In the genomic region with DNA sequence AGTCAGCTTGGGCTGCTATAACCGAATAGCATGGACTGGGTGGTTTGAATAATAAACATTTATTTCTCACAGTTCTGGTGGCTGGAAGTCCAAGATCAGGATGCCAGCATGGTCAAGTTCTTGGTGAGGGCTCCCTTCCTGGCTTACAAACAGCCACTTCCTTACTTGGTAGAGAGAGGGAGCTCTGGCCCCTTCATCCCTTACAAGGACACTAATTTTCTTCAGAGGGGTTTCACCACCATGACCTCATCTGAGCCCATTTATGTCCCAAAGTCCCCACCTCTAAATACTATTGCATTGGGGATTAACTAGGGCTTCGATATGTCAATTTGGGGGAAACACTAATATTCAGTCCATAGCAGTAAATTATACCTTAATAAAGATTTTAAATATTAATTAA, we compare ENCODE assay signal across 12 cellular contexts.
DNase-seq lines count a peak whose midpoint lies in the region; ATAC-seq, FAIRE-seq and TF ChIP-seq lines count a peak whose summit lies in the region.
"Had no signal": no experiment of that assay in that cellular context is flagged by ENCODE, and none has a peak within 500 bp of the region (broad histone marks: within the 10 kb centered on the region; RNA-seq: fewer than 3 reads in every experiment).

No MANE protein-coding gene starts in this region.

- no peaks in the 10 kb centered on the region for H3K79me2 ChIP-seq in K562 (ENCODE audit: control insufficient read depth, insufficient read depth, low read length)

- peak; percentile 14 to 31 (median 20); a peak in 2 of 6 replicates for TF ChIP-seq CTCF in K562 (IDR thresholded peaks at IDR 0.05 in 2 of 3, conservative IDR thresholded peaks at IDR 0.05 in 1 of 3; ENCODE audit: insufficient read depth in 2 of 3, low read depth in 1 of 3, low read length in 3 of 3)
- no peak for TF ChIP-seq CTCF in esophagus muscularis mucosa (IDR thresholded peaks at IDR 0.05)

- H2AFZ ChIP-seq in K562 (ENCODE audit: low read depth, low read length) = no peak overlapping the region

- WGBS in K562 (ENCODE audit: insufficient coverage, low coverage, missing lambda C conversion rate) = 0% methylated on average over 2 of the region's 2 CpGs
- WGBS in esophagus muscularis mucosa = 81% methylated on average over 2 of the region's 2 CpGs

- in situ Hi-C loops in K562 (cut with MboI) = no loop called here

- TF ChIP-seq POLR2A in K562 (conservative IDR thresholded peaks at IDR 0.05) (no peak), esophagus muscularis mucosa (IDR thresholded peaks at IDR 0.05; ENCODE audit: low read depth) (no peak)

- H3K9me1 ChIP-seq in K562 (ENCODE audit: control insufficient read depth, insufficient read depth, low read length) = no peaks in the 10 kb centered on the region

- no peak for TF ChIP-seq EP300 in K562 (IDR thresholded peaks at IDR 0.05; ENCODE audit: low read length)
- no peak for TF ChIP-seq EP300 in esophagus muscularis mucosa (IDR thresholded peaks at IDR 0.05)

- H4K20me1 ChIP-seq in K562 (replicated peaks; ENCODE audit: control insufficient read depth, insufficient read depth, low read length) = no peaks in the 10 kb centered on the region

- H3K27me3 Mint-ChIP-seq in stimulated activated naive CD8-positive, alpha-beta T cell treated with anti-CD3 and anti-CD28 coated beads, Interleukin-15, amount 100 ng/mL, for 72 hours = no peaks in the 10 kb centered on the region

- H3K9ac ChIP-seq in K562 (ENCODE audit: insufficient read depth in 1 of 2, low read depth in 2 of 2, low read length in 2 of 2) = no peak overlapping the region

- H3K4me3 ChIP-seq in K562 (no peak overlapping the region), esophagus muscularis mucosa (no peak overlapping the region)
- H3K4me3 ChIP-seq: tibial artery had no signal

- no peaks in the 10 kb centered on the region for H3K27me3 ChIP-seq in K562 (ENCODE audit: control insufficient read depth in 2 of 2, insufficient read depth in 2 of 2, low read length in 2 of 2)
- no peaks in the 10 kb centered on the region for H3K27me3 ChIP-seq in esophagus muscularis mucosa
- H3K27me3 ChIP-seq: tibial artery had no signal

- no peak overlapping the region for H3K4me2 ChIP-seq in K562 (ENCODE audit: insufficient read depth, low read length)

- CTCF ChIA-PET in K562 (lab: Yijun Ruan, JAX; ENCODE audit: low intra/inter-chr PET ratio) = no interaction called here

- POLR2A ChIA-PET in K562 (lab: Yijun Ruan, JAX) = no interaction called here

- ATAC-seq in stimulated activated naive CD8-positive, alpha-beta T cell treated with anti-CD3 and anti-CD28 coated beads, Interleukin-15, amount 100 ng/mL, for 72 hours = peak; percentile 53
- no peak for ATAC-seq in stimulated activated naive CD8-positive, alpha-beta T cell treated with anti-CD3 and anti-CD28 coated beads, Interleukin-15, Interleukin-2, amounts not matched to agents 100 U/mL and 50 U/mL, for 24 hours
- peak; percentile 58 for ATAC-seq in HG03039 (IDR thresholded peaks at IDR 0.05; ENCODE audit: unreplicated experiment)
- ATAC-seq in K562 = peak; percentile 60; the same call in 2 of the 3 replicates
- ATAC-seq in HG03469 (IDR thresholded peaks at IDR 0.05; ENCODE audit: unreplicated experiment) = no peak
- ATAC-seq in left lobe of liver = no peak

- FAIRE-seq in K562 (lab: Jason Lieb, UNC) = no peak

- peak in 1 of 2 experiments; percentile 50; a peak in 2 of 4 replicates for TF ChIP-seq RAD21 in K562 (CRISPR knock-in tag; conservative IDR thresholded peaks at IDR 0.05 in 1 of 2, IDR thresholded peaks at IDR 0.05 in 1 of 2)

- DNase-seq in stimulated activated naive CD8-positive, alpha-beta T cell treated with anti-CD3 and anti-CD28 coated beads, Interleukin-15, amount 100 ng/mL, for 72 hours = no peak
- no peak for DNase-seq in stimulated activated naive CD8-positive, alpha-beta T cell treated with anti-CD3 and anti-CD28 coated beads, Interleukin-15, Interleukin-2, amounts not matched to agents 100 U/mL and 50 U/mL, for 24 hours
- peak in 1 of 4 experiments; percentile 4 for DNase-seq in K562 (ENCODE audit: extremely low read depth in 1 of 4, low spot score in 3 of 4)
- no peak for DNase-seq in esophagus muscularis mucosa (ENCODE audit: extremely low spot score)
- DNase-seq in globus pallidus (ENCODE audit: low spot score) = no peak
- DNase-seq in left lobe of liver (ENCODE audit: low spot score) = no peak
- DNase-seq: activated naive CD4-positive, alpha-beta T cell treated with anti-CD3 and anti-CD28 coated beads, Interleukin-2, amount 50 U/mL, for 16 hours; Caco-2; SIG-M5; tibial artery had no signal

- BruUV-seq in K562 (replicated peaks; lab: Mats Ljungman, UMichigan) = no TSS peak

- H3K27ac Mint-ChIP-seq in stimulated activated naive CD8-positive, alpha-beta T cell treated with anti-CD3 and anti-CD28 coated beads, Interleukin-15, amount 100 ng/mL, for 72 hours = no peak overlapping the region

- no peaks in the 10 kb centered on the region for H3K9me3 Mint-ChIP-seq in stimulated activated naive CD8-positive, alpha-beta T cell treated with anti-CD3 and anti-CD28 coated beads, Interleukin-15, amount 100 ng/mL, for 72 hours

- H3K4me3 Mint-ChIP-seq in stimulated activated naive CD8-positive, alpha-beta T cell treated with anti-CD3 and anti-CD28 coated beads, Interleukin-15, amount 100 ng/mL, for 72 hours = no peak overlapping the region

- H3K9me3 ChIP-seq in K562 (replicated peaks; ENCODE audit: control insufficient read depth, insufficient read depth, low read depth, low read length) = no peaks in the 10 kb centered on the region
- no peaks in the 10 kb centered on the region for H3K9me3 ChIP-seq in esophagus muscularis mucosa
- H3K9me3 ChIP-seq: Caco-2, tibial artery had no signal

- no peaks in the 10 kb centered on the region for H3K36me3 ChIP-seq in K562 (ENCODE audit: control insufficient read depth, insufficient read depth, low read length)
- H3K36me3 ChIP-seq in esophagus muscularis mucosa = no peaks in the 10 kb centered on the region
- H3K36me3 ChIP-seq: tibial artery had no signal

- H3K27ac ChIP-seq in K562 (ENCODE audit: extremely low read depth, low read depth, low read length) = no peak overlapping the region
- H3K27ac ChIP-seq in esophagus muscularis mucosa (replicated peaks in 1 of 4) = no peak overlapping the region
- H3K27ac ChIP-seq: tibial artery had no signal

- intact Hi-C loops in K562 (cut with micrococcal nuclease) = no loop called here
- intact Hi-C loops in esophagus muscularis mucosa (cut with DNase I) = no loop called here

- peaks cover 16% of the 10 kb centered on the region for H3K4me1 Mint-ChIP-seq in stimulated activated naive CD8-positive, alpha-beta T cell treated with anti-CD3 and anti-CD28 coated beads, Interleukin-15, amount 100 ng/mL, for 72 hours

- H3K4me1 ChIP-seq in K562 (replicated peaks in 1 of 2; ENCODE audit: control insufficient read depth in 2 of 2, insufficient read depth in 2 of 2, low read length in 2 of 2) = no peaks in the 10 kb centered on the region
- H3K4me1 ChIP-seq in esophagus muscularis mucosa = peaks cover 0 to 7% (median 2%) of the 10 kb centered on the region in 4 donors
- H3K4me1 ChIP-seq: tibial artery had no signal

TF ChIP-seq in K562, 482 proteins besides CTCF, POLR2A, EP300 and RAD21:
- 0 out of 2 replicates have a peak, but pooled peaks have one; percentile 6 for TF ChIP-seq SPI1 (IDR thresholded peaks at IDR 0.05; ENCODE audit: borderline replicate concordance, low read depth, low read length)
- TF ChIP-seq, protein P1, sequence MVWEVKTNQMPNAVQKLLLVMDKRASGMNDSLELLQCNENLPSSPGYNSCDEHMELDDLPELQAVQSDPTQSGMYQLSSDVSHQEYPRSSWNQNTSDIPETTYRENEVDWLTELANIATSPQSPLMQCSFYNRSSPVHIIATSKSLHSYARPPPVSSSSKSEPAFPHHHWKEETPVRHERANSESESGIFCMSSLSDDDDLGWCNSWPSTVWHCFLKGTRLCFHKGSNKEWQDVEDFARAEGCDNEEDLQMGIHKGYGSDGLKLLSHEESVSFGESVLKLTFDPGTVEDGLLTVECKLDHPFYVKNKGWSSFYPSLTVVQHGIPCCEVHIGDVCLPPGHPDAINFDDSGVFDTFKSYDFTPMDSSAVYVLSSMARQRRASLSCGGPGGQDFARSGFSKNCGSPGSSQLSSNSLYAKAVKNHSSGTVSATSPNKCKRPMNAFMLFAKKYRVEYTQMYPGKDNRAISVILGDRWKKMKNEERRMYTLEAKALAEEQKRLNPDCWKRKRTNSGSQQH (CRISPR knock-in tag; IDR thresholded peaks at IDR 0.05) = no peak

Comparison
In these comparisons a context has a peak if more than half of its experiments do, and no peak if none do; other contexts are left out.
1. ATAC-seq: peak in stimulated activated naive CD8-positive, alpha-beta T cell treated with anti-CD3 and anti-CD28 coated beads, Interleukin-15, amount 100 ng/mL, for 72 hours (single experiment), HG03039 (single experiment) and K562 (single experiment); none in stimulated activated naive CD8-positive, alpha-beta T cell treated with anti-CD3 and anti-CD28 coated beads, Interleukin-15, Interleukin-2, amounts not matched to agents 100 U/mL and 50 U/mL, for 24 hours (single experiment), HG03469 (single experiment) and left lobe of liver (single experiment).
2. CTCF ChIP-seq: peak in K562 (3 of 3); none in esophagus muscularis mucosa (0 of 3).